22 cellular contexts compared by ENCODE assay signal in genomic region chr1:34926894-34927293, GRCh38. TPM values are rescaled to one million over a fixed set of nuclear protein-coding genes. Genes with fewer than 3 reads are reported as not detected.
"Had no signal": no experiment of that assay in that cellular context is flagged by ENCODE, and none has a peak within 500 bp of the region (broad histone marks: within the 10 kb centered on the region; RNA-seq: fewer than 3 reads in every experiment).

No MANE protein-coding gene starts in this region.

- H3K27ac ChIP-seq: ascending aorta, breast epithelium, epithelial cell of prostate, sigmoid colon, spleen, thoracic aorta, upper lobe of right lung had no signal

- H3K9me3 ChIP-seq: ascending aorta, breast epithelium, sigmoid colon, spleen, thoracic aorta, upper lobe of right lung had no signal

- H3K9me3 Mint-ChIP-seq: activated CD4-positive, alpha-beta memory T cell treated with anti-CD3 and anti-CD28 coated beads, Interleukin-2, amount 10 ng/mL, durations not matched to agents 7 days and 5 days; activated naive CD4-positive, alpha-beta T cell treated with anti-CD3 and anti-CD28 coated beads, Interleukin-2, amount 10 ng/mL, durations not matched to agents 7 days and 5 days; activated T-cell treated with anti-CD3 and anti-CD28 coated beads, Interleukin-2, amount 50 U/mL, for 24 hours; effector memory CD8-positive, alpha-beta T cell; stimulated activated memory B cell treated with anti-CD40 and anti-IgM and Interleukin-4, amounts not matched to agents 10 μg/mL and 1 μg/mL and 100 μg/mL, for 72 hours; T-helper 2 cell treated with Interferon-gamma antibody and Interleukin-4, amounts not matched to agents 5 μg/mL and 100 μg/mL, for 36 hours had no signal

- H3K27ac Mint-ChIP-seq: activated CD4-positive, alpha-beta memory T cell treated with anti-CD3 and anti-CD28 coated beads, Interleukin-2, amount 10 ng/mL, durations not matched to agents 7 days and 5 days; activated naive CD4-positive, alpha-beta T cell treated with anti-CD3 and anti-CD28 coated beads, Interleukin-2, amount 10 ng/mL, durations not matched to agents 7 days and 5 days; activated T-cell treated with anti-CD3 and anti-CD28 coated beads, Interleukin-2, amount 50 U/mL, for 24 hours; effector memory CD8-positive, alpha-beta T cell; stimulated activated memory B cell treated with anti-CD40 and anti-IgM and Interleukin-4, amounts not matched to agents 10 μg/mL and 1 μg/mL and 100 μg/mL, for 72 hours; T-helper 2 cell treated with Interferon-gamma antibody and Interleukin-4, amounts not matched to agents 5 μg/mL and 100 μg/mL, for 36 hours had no signal

- DNase-seq: activated CD4-positive, alpha-beta memory T cell treated with anti-CD3 and anti-CD28 coated beads, Interleukin-2, amount 10 ng/mL, durations not matched to agents 7 days and 5 days; activated CD4-positive, alpha-beta T cell treated with anti-CD3 and anti-CD28 coated beads for 48 hours; activated CD4-positive, CD25-positive, alpha-beta regulatory T cell; activated naive CD4-positive, alpha-beta T cell treated with anti-CD3 and anti-CD28 coated beads, Interleukin-2, amount 10 ng/mL, durations not matched to agents 7 days and 5 days; activated T-cell treated with anti-CD3 and anti-CD28 coated beads, Interleukin-2, amount 50 U/mL, for 24 hours; cerebellar nuclear complex; dermis blood vessel endothelial cell; effector memory CD8-positive, alpha-beta T cell; foreskin fibroblast; kidney; mammary epithelial cell; sigmoid colon; spleen; stimulated activated CD4-positive, alpha-beta T cell treated with anti-CD3 and anti-CD28 coated beads, Interleukin-4, amount 100 ng/mL, for 4 hours; upper lobe of right lung had no signal

- H3K4me3 Mint-ChIP-seq: activated CD4-positive, alpha-beta memory T cell treated with anti-CD3 and anti-CD28 coated beads, Interleukin-2, amount 10 ng/mL, durations not matched to agents 7 days and 5 days; activated naive CD4-positive, alpha-beta T cell treated with anti-CD3 and anti-CD28 coated beads, Interleukin-2, amount 10 ng/mL, durations not matched to agents 7 days and 5 days; activated T-cell treated with anti-CD3 and anti-CD28 coated beads, Interleukin-2, amount 50 U/mL, for 24 hours; effector memory CD8-positive, alpha-beta T cell; stimulated activated memory B cell treated with anti-CD40 and anti-IgM and Interleukin-4, amounts not matched to agents 10 μg/mL and 1 μg/mL and 100 μg/mL, for 72 hours; T-helper 2 cell treated with Interferon-gamma antibody and Interleukin-4, amounts not matched to agents 5 μg/mL and 100 μg/mL, for 36 hours had no signal

- H3K36me3 Mint-ChIP-seq: activated naive CD4-positive, alpha-beta T cell treated with anti-CD3 and anti-CD28 coated beads, Interleukin-2, amount 10 ng/mL, durations not matched to agents 7 days and 5 days; stimulated activated memory B cell treated with anti-CD40 and anti-IgM and Interleukin-4, amounts not matched to agents 10 μg/mL and 1 μg/mL and 100 μg/mL, for 72 hours had no signal

- ATAC-seq: effector memory CD8-positive, alpha-beta T cell; left lobe of liver; stimulated activated memory B cell treated with anti-CD40 and anti-IgM and Interleukin-4, amounts not matched to agents 10 μg/mL and 1 μg/mL and 100 μg/mL, for 72 hours; upper lobe of right lung had no signal

- H3K4me3 ChIP-seq: ascending aorta, breast epithelium, sigmoid colon, spleen, thoracic aorta, upper lobe of right lung had no signal

- H3K36me3 ChIP-seq: ascending aorta, breast epithelium, sigmoid colon, spleen, thoracic aorta, upper lobe of right lung had no signal

RNA-seq across cellular contexts. Expression of gene DLGAP3, which starts 2.6 kb away (rescaled TPM):
- total RNA-seq: ascending aorta had no signal
